ENCODE assay signal across 19 cellular contexts in the genomic region with DNA sequence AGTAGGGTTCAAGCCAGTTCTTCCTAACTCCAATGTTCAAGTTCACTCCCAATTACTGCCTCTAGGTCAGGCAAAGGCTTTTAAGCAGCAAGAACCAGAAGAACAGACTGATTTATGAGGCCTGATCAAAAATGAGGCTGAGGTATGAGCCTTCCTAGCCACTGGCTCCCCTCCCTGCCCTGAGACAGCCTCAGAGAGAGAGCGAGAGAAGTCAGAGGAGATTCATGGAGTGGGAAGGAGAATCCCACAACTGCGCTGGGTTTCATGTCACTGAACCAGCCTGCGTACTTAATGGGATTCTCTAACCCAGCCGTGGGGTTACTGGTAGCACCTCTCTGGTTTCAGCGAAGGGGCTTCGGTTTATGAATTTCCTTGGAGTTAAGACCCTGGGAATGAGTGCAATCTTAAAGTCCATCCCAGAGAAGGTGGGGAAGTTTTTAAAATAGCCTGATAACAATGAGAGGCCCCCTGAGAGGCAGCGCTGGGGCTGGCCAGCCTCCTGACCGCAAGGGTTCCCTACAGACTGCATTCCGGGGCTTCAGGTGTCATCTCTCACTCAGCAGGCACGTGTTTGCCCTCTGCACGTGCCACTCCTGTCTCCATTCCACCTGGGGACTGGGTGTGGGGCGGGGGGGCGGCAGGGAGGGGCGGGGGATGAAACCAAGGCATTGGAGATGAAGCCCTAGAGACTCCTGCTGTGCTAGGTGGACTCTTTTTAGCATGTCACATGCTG. TPM values are rescaled to one million over a fixed set of nuclear protein-coding genes. Genes with fewer than 3 reads are reported as not detected.
DNase-seq lines count a peak whose midpoint lies in the region; ATAC-seq and TF ChIP-seq lines count a peak whose summit lies in the region.
"Had no signal": no experiment of that assay in that cellular context is flagged by ENCODE, and none has a peak within 500 bp of the region (broad histone marks: within the 10 kb centered on the region; RNA-seq: fewer than 3 reads in every experiment).

No MANE protein-coding gene starts in this region.

- H3K9me1 ChIP-seq in IMR-90 (ENCODE audit: insufficient read depth, low read length) = peaks cover 21% of the 10 kb centered on the region

- H3K27ac ChIP-seq in IMR-90 (ENCODE audit: insufficient read depth, low read length) (peak overlapping the region; percentile 8; the same call in 1 of the 2 replicates), mesenchymal stem cell (ENCODE audit: low read length, poor library complexity, severe bottlenecking) (no peak overlapping the region)
- H3K27ac ChIP-seq in CD4-positive, alpha-beta T cell (ENCODE audit: low read depth, low read length) = no peak overlapping the region
- H3K27ac ChIP-seq: parathyroid adenoma, uterus had no signal

- no peak for TF ChIP-seq RAD21 in IMR-90 (IDR thresholded peaks at IDR 0.05; ENCODE audit: low read length)

- H3K56ac ChIP-seq in IMR-90 (ENCODE audit: extremely low read depth, insufficient read depth, low read length) = no peak overlapping the region; the same call in 1 of the 2 replicates

- H4K20me1 ChIP-seq in IMR-90 (ENCODE audit: insufficient read depth, low read length) = no peaks in the 10 kb centered on the region

- H3K4ac ChIP-seq in IMR-90 (ENCODE audit: low read depth, low read length) = peak overlapping the region; percentile 69
- no peak overlapping the region for H3K4ac ChIP-seq in mesenchymal stem cell (ENCODE audit: low read depth in 1 of 2, low read length in 2 of 2)

- no peaks in the 10 kb centered on the region for H3K9me3 Mint-ChIP-seq in Caco-2 (ENCODE audit: unreplicated experiment)
- H3K9me3 Mint-ChIP-seq in CD4-positive, alpha-beta T cell = no peaks in the 10 kb centered on the region
- no peaks in the 10 kb centered on the region for H3K9me3 Mint-ChIP-seq in activated T-helper 1 cell treated with anti-CD3 and anti-CD28 coated beads, Interleukin-12 subunit alpha, Interleukin-12 subunit beta, Interleukin-2, Interleukin-4 antibody, amounts not matched to agents 30 ng/mL and 10 ng/mL and 1 ng/mL, durations not matched to agents 14 hours and 24 hours and 36 hours
- H3K9me3 Mint-ChIP-seq in activated naive CD4-positive, alpha-beta T cell treated with anti-CD3 and anti-CD28 coated beads for 36 hours = no peaks in the 10 kb centered on the region
- H3K9me3 Mint-ChIP-seq: activated CD4-positive, alpha-beta memory T cell treated with anti-CD3 and anti-CD28 coated beads, Interleukin-2, amount 10 ng/mL, durations not matched to agents 7 days and 5 days; dendritic cell treated with granulocyte-macrophage colony-stimulating factor and Interleukin-4, amounts not matched to agents 40 ng/mL and 50 ng/mL, for 4 days had no signal

- CTCF ChIA-PET in Caco-2 (lab: Charles Lee) (no interaction called here), IMR-90 (lab: Yijun Ruan, JAX) (no interaction called here)
- CTCF ChIA-PET in CD4-positive, alpha-beta T cell (lab: Charles Lee) = no interaction called here
- CTCF ChIA-PET in activated naive CD4-positive, alpha-beta T cell treated with anti-CD3 and anti-CD28 coated beads for 36 hours (lab: Charles Lee) = interaction anchor here (0.6 kb wide), 1 partner anchor 11 kb away, joined by 4 read pairs; no protein-coding TSS in a partner anchor

- ATAC-seq in IMR-90 (ENCODE audit: low read depth) = 0 out of 2 replicates have a peak, but pooled peaks have one; percentile 7
- ATAC-seq in CD4-positive, alpha-beta T cell (ENCODE audit: poor library complexity) = no peak
- ATAC-seq: T-helper 17 cell had no signal

- H3K14ac ChIP-seq in IMR-90 (replicated peaks; ENCODE audit: low read depth, low read length) (peak overlapping the region; percentile 8), mesenchymal stem cell (ENCODE audit: low read length in 2 of 2) (peak overlapping the region in 1 of 2 experiments; percentile 77)

- H2BK120ac ChIP-seq in IMR-90 (ENCODE audit: low read depth, low read length) (peak overlapping the region; percentile 70), mesenchymal stem cell (ENCODE audit: low read depth, low read length) (no peak overlapping the region)

- POLR2A ChIA-PET in Caco-2 (lab: Charles Lee) (interaction anchor here (2.0 kb wide), 1 partner anchor 13 kb away, joined by 7 read pairs; no protein-coding TSS in a partner anchor), IMR-90 (lab: Charles Lee; ENCODE audit: unreplicated experiment) (no interaction called here)
- POLR2A ChIA-PET in CD4-positive, alpha-beta T cell (lab: Charles Lee) = no interaction called here

- H2BK5ac ChIP-seq in IMR-90 (ENCODE audit: low read depth, low read length, poor library complexity, severe bottlenecking) = peak overlapping the region; percentile 36
- H2BK5ac ChIP-seq in mesenchymal stem cell (ENCODE audit: low read depth, low read length, poor library complexity, severe bottlenecking) = no peak overlapping the region

- H2BK20ac ChIP-seq in IMR-90 (ENCODE audit: low read depth, low read length) = peak overlapping the region; percentile 92

- H3K79me1 ChIP-seq in IMR-90 (ENCODE audit: low read depth in 1 of 2, low read length in 2 of 2) (peaks cover 15 to 25% of the 10 kb centered on the region in 2 experiments; a peak in 3 of 4 replicates), mesenchymal stem cell (replicated peaks; ENCODE audit: low read length, poor library complexity, severe bottlenecking) (no peaks in the 10 kb centered on the region)

- peak overlapping the region; percentile 9 for H2AFZ ChIP-seq in IMR-90 (replicated peaks; ENCODE audit: low read length, poor library complexity)
- no peak overlapping the region for H2AFZ ChIP-seq in mesenchymal stem cell (ENCODE audit: low read depth, low read length)
- H2AFZ ChIP-seq: parathyroid adenoma had no signal

- H3K4me1 ChIP-seq in Caco-2 (peaks cover 70% of the 10 kb centered on the region), IMR-90 (ENCODE audit: control insufficient read depth, insufficient read depth, low read length) (peaks cover 19% of the 10 kb centered on the region), mesenchymal stem cell (ENCODE audit: control insufficient read depth, insufficient read depth, low read depth, low read length) (peaks cover 17% of the 10 kb centered on the region), HAP-1 (peaks cover 5% of the 10 kb centered on the region)
- H3K4me1 ChIP-seq: parathyroid adenoma, uterus had no signal

- TSS peak; percentile 18 for BruUV-seq in Caco-2 (replicated peaks; lab: Mats Ljungman, UMichigan)
- BruUV-seq in IMR-90 (replicated peaks; lab: Mats Ljungman, UMichigan) = no TSS peak

- 60% methylated on average over 3 of the region's 14 CpGs; no CpG with 5 or more reads in 1 of the 2 experiments for WGBS in IMR-90 (ENCODE audit: extremely low coverage in 2 of 2, insufficient read length in 1 of 2), 2 experiments
- WGBS in mesenchymal stem cell = 62% methylated on average over 10 of the region's 14 CpGs

- peak overlapping the region; percentile 85 for H4K5ac ChIP-seq in IMR-90 (ENCODE audit: low read depth, low read length)

- H3K23ac ChIP-seq in IMR-90 (ENCODE audit: low read depth, low read length) (peak overlapping the region; percentile 79), mesenchymal stem cell (ENCODE audit: low read length in 2 of 2) (no peak overlapping the region)

- peak overlapping the region; percentile 44 to 61 for H4K8ac ChIP-seq in IMR-90 (ENCODE audit: low read depth in 2 of 2, low read length in 2 of 2)
- peak overlapping the region; percentile 45 for H4K8ac ChIP-seq in mesenchymal stem cell (ENCODE audit: low read length)

- H3K18ac ChIP-seq in IMR-90 (ENCODE audit: low read depth, low read length) = peak overlapping the region; percentile 36
- peak overlapping the region; percentile 23 to 44 for H3K18ac ChIP-seq in mesenchymal stem cell (ENCODE audit: low read depth in 1 of 2, low read length in 2 of 2)

- peak overlapping the region; percentile 26 for H3K4me3 Mint-ChIP-seq in Caco-2 (ENCODE audit: unreplicated experiment)
- H3K4me3 Mint-ChIP-seq in CD4-positive, alpha-beta T cell = no peak overlapping the region
- H3K4me3 Mint-ChIP-seq in activated T-helper 1 cell treated with anti-CD3 and anti-CD28 coated beads, Interleukin-12 subunit alpha, Interleukin-12 subunit beta, Interleukin-2, Interleukin-4 antibody, amounts not matched to agents 30 ng/mL and 10 ng/mL and 1 ng/mL, durations not matched to agents 14 hours and 24 hours and 36 hours = no peak overlapping the region
- no peak overlapping the region for H3K4me3 Mint-ChIP-seq in activated naive CD4-positive, alpha-beta T cell treated with anti-CD3 and anti-CD28 coated beads for 36 hours
- H3K4me3 Mint-ChIP-seq: activated CD4-positive, alpha-beta memory T cell treated with anti-CD3 and anti-CD28 coated beads, Interleukin-2, amount 10 ng/mL, durations not matched to agents 7 days and 5 days; activated naive CD8-positive, alpha-beta T cell; dendritic cell treated with granulocyte-macrophage colony-stimulating factor and Interleukin-4, amounts not matched to agents 40 ng/mL and 50 ng/mL, for 4 days; T-helper 17 cell had no signal

- in situ Hi-C loops in IMR-90 (cut with MboI; ENCODE audit: low sequenced_read_pairs) = loop anchor here (10.0 kb wide), 1 partner anchor 50 kb away; no protein-coding TSS in a partner anchor
- in situ Hi-C loops in HAP-1 (cut with MboI; ENCODE audit: low sequenced_read_pairs) = no loop called here

- no peaks in the 10 kb centered on the region for H3K9me3 ChIP-seq in Caco-2
- no peaks in the 10 kb centered on the region for H3K9me3 ChIP-seq in IMR-90 (ENCODE audit: control insufficient read depth, insufficient read depth, low read length)
- no peaks in the 10 kb centered on the region for H3K9me3 ChIP-seq in mesenchymal stem cell (ENCODE audit: control insufficient read depth, low read length)
- H3K9me3 ChIP-seq in CD4-positive, alpha-beta T cell (ENCODE audit: control insufficient read depth, low read length) = no peaks in the 10 kb centered on the region
- no peaks in the 10 kb centered on the region for H3K9me3 ChIP-seq in HAP-1
- H3K9me3 ChIP-seq: uterus had no signal

- H3K4me2 ChIP-seq in IMR-90 (ENCODE audit: low read depth, low read length) (no peak overlapping the region), mesenchymal stem cell (ENCODE audit: low read length, poor library complexity, severe bottlenecking) (no peak overlapping the region)

- no peak overlapping the region for H2AK9ac ChIP-seq in IMR-90 (replicated peaks; ENCODE audit: low read depth, low read length, poor library complexity)

- H3K27ac Mint-ChIP-seq in Caco-2 (ENCODE audit: unreplicated experiment) = peak overlapping the region; percentile 88
- H3K27ac Mint-ChIP-seq in CD4-positive, alpha-beta T cell = no peak overlapping the region
- H3K27ac Mint-ChIP-seq in activated T-helper 1 cell treated with anti-CD3 and anti-CD28 coated beads, Interleukin-12 subunit alpha, Interleukin-12 subunit beta, Interleukin-2, Interleukin-4 antibody, amounts not matched to agents 30 ng/mL and 10 ng/mL and 1 ng/mL, durations not matched to agents 14 hours and 24 hours and 36 hours = no peak overlapping the region
- H3K27ac Mint-ChIP-seq in activated naive CD4-positive, alpha-beta T cell treated with anti-CD3 and anti-CD28 coated beads for 36 hours = no peak overlapping the region
- H3K27ac Mint-ChIP-seq: activated CD4-positive, alpha-beta memory T cell treated with anti-CD3 and anti-CD28 coated beads, Interleukin-2, amount 10 ng/mL, durations not matched to agents 7 days and 5 days; activated naive CD8-positive, alpha-beta T cell; dendritic cell treated with granulocyte-macrophage colony-stimulating factor and Interleukin-4, amounts not matched to agents 40 ng/mL and 50 ng/mL, for 4 days; T-helper 17 cell had no signal

- H2BK12ac ChIP-seq in mesenchymal stem cell (ENCODE audit: low read length in 2 of 2) = peak overlapping the region; percentile 17 to 45

- no peaks in the 10 kb centered on the region for H3K27me3 Mint-ChIP-seq in Caco-2 (ENCODE audit: insufficient read depth, unreplicated experiment)
- peaks cover 6% of the 10 kb centered on the region for H3K27me3 Mint-ChIP-seq in CD4-positive, alpha-beta T cell
- peaks cover 19% of the 10 kb centered on the region for H3K27me3 Mint-ChIP-seq in activated T-helper 1 cell treated with anti-CD3 and anti-CD28 coated beads, Interleukin-12 subunit alpha, Interleukin-12 subunit beta, Interleukin-2, Interleukin-4 antibody, amounts not matched to agents 30 ng/mL and 10 ng/mL and 1 ng/mL, durations not matched to agents 14 hours and 24 hours and 36 hours (ENCODE audit: insufficient read depth)
- peaks cover 2% of the 10 kb centered on the region for H3K27me3 Mint-ChIP-seq in activated naive CD4-positive, alpha-beta T cell treated with anti-CD3 and anti-CD28 coated beads for 36 hours (ENCODE audit: low read depth)

- H3K4me3 ChIP-seq in Caco-2 (ENCODE audit: low read depth, low read length) = no peak overlapping the region
- H3K4me3 ChIP-seq in IMR-90 (ENCODE audit: insufficient read depth, low read depth, low read length) = no peak overlapping the region
- no peak overlapping the region for H3K4me3 ChIP-seq in mesenchymal stem cell (ENCODE audit: insufficient read depth in 1 of 2, low read depth in 1 of 2, low read length in 2 of 2)
- no peak overlapping the region for H3K4me3 ChIP-seq in HAP-1
- H3K4me3 ChIP-seq: uterus had no signal

- no peak for TF ChIP-seq CTCF in Caco-2 (IDR thresholded peaks at IDR 0.05; ENCODE audit: insufficient read depth in 1 of 2, low read depth in 1 of 2, low read length in 1 of 2, severe bottlenecking in 1 of 2, unreplicated experiment in 1 of 2)
- no peak for TF ChIP-seq CTCF in IMR-90 (conservative IDR thresholded peaks at IDR 0.05; ENCODE audit: low read depth, low read length)
- no peak for TF ChIP-seq CTCF in CD4-positive, alpha-beta T cell (IDR thresholded peaks at IDR 0.05)

- no peaks in the 10 kb centered on the region for H3K27me3 ChIP-seq in Caco-2 (replicated peaks; ENCODE audit: control insufficient read depth, insufficient read depth, low read length)
- no peaks in the 10 kb centered on the region for H3K27me3 ChIP-seq in IMR-90 (ENCODE audit: control insufficient read depth, insufficient read depth, low read length)
- no peaks in the 10 kb centered on the region for H3K27me3 ChIP-seq in mesenchymal stem cell (ENCODE audit: control insufficient read depth in 1 of 2, insufficient read depth in 1 of 2, low read length in 2 of 2)
- peaks cover 5% of the 10 kb centered on the region for H3K27me3 ChIP-seq in CD4-positive, alpha-beta T cell (ENCODE audit: control insufficient read depth, insufficient read depth, low read length)
- H3K27me3 ChIP-seq in HAP-1 (ENCODE audit: low read depth) = no peaks in the 10 kb centered on the region
- H3K27me3 ChIP-seq: uterus had no signal

- H4K91ac ChIP-seq in IMR-90 (ENCODE audit: insufficient read depth, low read depth, low read length) (peak overlapping the region; percentile 71), mesenchymal stem cell (ENCODE audit: low read length) (no peak overlapping the region)

- dilution Hi-C loops in IMR-90 (cut with HindIII; ENCODE audit: low sequenced_read_pairs, unreplicated experiment) = no loop called here

- intact Hi-C loops in Caco-2 (cut with micrococcal nuclease; ENCODE audit: unreplicated experiment) (no loop called here), IMR-90 (cut with micrococcal nuclease) (no loop called here)
- intact Hi-C loops in CD4-positive, alpha-beta T cell (cut with DNase I, micrococcal nuclease) = no loop called here
- intact Hi-C loops in activated T-helper 1 cell treated with anti-CD3 and anti-CD28 coated beads, Interleukin-12 subunit alpha, Interleukin-12 subunit beta, Interleukin-2, Interleukin-4 antibody, amounts not matched to agents 30 ng/mL and 10 ng/mL and 1 ng/mL, durations not matched to agents 14 hours and 24 hours and 36 hours (cut with micrococcal nuclease) = no loop called here
- intact Hi-C loops in activated naive CD4-positive, alpha-beta T cell treated with anti-CD3 and anti-CD28 coated beads for 36 hours (cut with micrococcal nuclease) = no loop called here

- peak overlapping the region; percentile 72 for H2BK15ac ChIP-seq in IMR-90 (ENCODE audit: low read depth, low read length)
- no peak overlapping the region for H2BK15ac ChIP-seq in mesenchymal stem cell (ENCODE audit: low read depth, poor library complexity, severe bottlenecking)

- H3K9ac ChIP-seq in IMR-90 (ENCODE audit: low read depth, low read length) = peak overlapping the region; percentile 13; the same call in 1 of the 2 replicates
- H3K9ac ChIP-seq in mesenchymal stem cell (ENCODE audit: low read length) = no peak overlapping the region
- H3K9ac ChIP-seq: parathyroid adenoma had no signal

- H3K36me3 ChIP-seq in Caco-2 (ENCODE audit: control insufficient read depth, insufficient read depth, low read length) (no peaks in the 10 kb centered on the region), IMR-90 (ENCODE audit: control insufficient read depth, insufficient read depth, low read length) (no peaks in the 10 kb centered on the region), mesenchymal stem cell (ENCODE audit: control insufficient read depth in 1 of 2, insufficient read depth in 2 of 2, low read depth in 1 of 2, low read length in 2 of 2) (no peaks in the 10 kb centered on the region), HAP-1 (replicated peaks) (no peaks in the 10 kb centered on the region)
- H3K36me3 ChIP-seq: uterus had no signal

- H3K4me1 Mint-ChIP-seq in Caco-2 (ENCODE audit: low read depth, unreplicated experiment) = peaks cover 86% of the 10 kb centered on the region
- peaks cover 12% of the 10 kb centered on the region for H3K4me1 Mint-ChIP-seq in CD4-positive, alpha-beta T cell (ENCODE audit: low read depth)
- peaks cover 17% of the 10 kb centered on the region for H3K4me1 Mint-ChIP-seq in activated T-helper 1 cell treated with anti-CD3 and anti-CD28 coated beads, Interleukin-12 subunit alpha, Interleukin-12 subunit beta, Interleukin-2, Interleukin-4 antibody, amounts not matched to agents 30 ng/mL and 10 ng/mL and 1 ng/mL, durations not matched to agents 14 hours and 24 hours and 36 hours (ENCODE audit: low read depth)
- H3K4me1 Mint-ChIP-seq in activated naive CD4-positive, alpha-beta T cell treated with anti-CD3 and anti-CD28 coated beads for 36 hours (ENCODE audit: low read depth) = peaks cover 9% of the 10 kb centered on the region

- peaks cover 19% of the 10 kb centered on the region for H3K36me3 Mint-ChIP-seq in Caco-2 (ENCODE audit: insufficient read depth, unreplicated experiment)
- H3K36me3 Mint-ChIP-seq in CD4-positive, alpha-beta T cell (ENCODE audit: low read depth) = no peaks in the 10 kb centered on the region
- H3K36me3 Mint-ChIP-seq in activated T-helper 1 cell treated with anti-CD3 and anti-CD28 coated beads, Interleukin-12 subunit alpha, Interleukin-12 subunit beta, Interleukin-2, Interleukin-4 antibody, amounts not matched to agents 30 ng/mL and 10 ng/mL and 1 ng/mL, durations not matched to agents 14 hours and 24 hours and 36 hours (ENCODE audit: low read depth) = peaks cover 4% of the 10 kb centered on the region
- no peaks in the 10 kb centered on the region for H3K36me3 Mint-ChIP-seq in activated naive CD4-positive, alpha-beta T cell treated with anti-CD3 and anti-CD28 coated beads for 36 hours (ENCODE audit: low read depth)
- H3K36me3 Mint-ChIP-seq: activated naive CD8-positive, alpha-beta T cell had no signal

- H2AK5ac ChIP-seq in IMR-90 (ENCODE audit: low read depth, low read length) (peak overlapping the region; percentile 96), mesenchymal stem cell (ENCODE audit: low read length, severe bottlenecking) (peak overlapping the region; percentile 53)

- peak; percentile 88 to 95 for DNase-seq in Caco-2
- DNase-seq in IMR-90 = no peak
- DNase-seq in SW480 (ENCODE audit: low spot score) = peak; percentile 96
- DNase-seq in mesenchymal stem cell = no peak
- DNase-seq in CD4-positive, alpha-beta T cell = no peak
- DNase-seq in HAP-1 (ENCODE audit: low spot score in 2 of 2) = no peak
- no peak for DNase-seq in activated T-helper 1 cell treated with anti-CD3 and anti-CD28 coated beads, Interleukin-12 subunit alpha, Interleukin-12 subunit beta, Interleukin-2, Interleukin-4 antibody, amounts not matched to agents 30 ng/mL and 10 ng/mL and 1 ng/mL, durations not matched to agents 14 hours and 24 hours and 36 hours (ENCODE audit: low spot score)
- no peak for DNase-seq in activated naive CD4-positive, alpha-beta T cell treated with anti-CD3 and anti-CD28 coated beads for 36 hours
- DNase-seq: activated CD4-positive, alpha-beta memory T cell treated with anti-CD3 and anti-CD28 coated beads, Interleukin-2, amount 10 ng/mL, durations not matched to agents 7 days and 5 days; activated T-cell treated with anti-CD3 and anti-CD28 coated beads, Interleukin-2, amount 50 U/mL, for 1 hour; HCEC 1CT; NCI-H1105; NCI-H446; SIG-M5; T-helper 17 cell; uterus had no signal

- no peak for TF ChIP-seq POLR2A in IMR-90 (IDR thresholded peaks at IDR 0.05; ENCODE audit: low read depth, low read length)

RNA-seq across cellular contexts. Expression of gene GPRC5A, which starts 6.1 kb away (rescaled TPM):
- total RNA-seq in Caco-2 (2022) (73.9 and 99.7 TPM in 2 replicates), IMR-90 (2012; rRNA removed) (49.6 and 49.7 TPM in 2 replicates)
- polyA plus RNA-seq in IMR-90 (2012; rRNA removed) = 193 and 201 TPM in 2 replicates
- polyA plus RNA-seq in IMR-90 (2012; cell fraction: cytosol; rRNA removed) = 70.1 and 182 TPM in 2 replicates
- polyA plus RNA-seq in IMR-90 (2012; cell fraction: nucleus; rRNA removed; ENCODE audit: low replicate concordance) = 125 and 230 TPM in 2 replicates
- 18.3 TPM for polyA plus RNA-seq in mesenchymal stem cell (2013, experiment 1 of 2)
- 18.0 TPM for polyA plus RNA-seq in mesenchymal stem cell (2013, experiment 2 of 2)
- under 1 TPM; 0.14 to 0.47 TPM for total RNA-seq in CD4-positive, alpha-beta T cell
- total RNA-seq in activated T-helper 1 cell treated with anti-CD3 and anti-CD28 coated beads, Interleukin-12 subunit alpha, Interleukin-12 subunit beta, Interleukin-2, Interleukin-4 antibody, amounts not matched to agents 30 ng/mL and 10 ng/mL and 1 ng/mL, durations not matched to agents 14 hours and 24 hours and 36 hours = not detected in 2 replicates
- under 1 TPM; 0.24 to 0.64 TPM for total RNA-seq in activated naive CD4-positive, alpha-beta T cell treated with anti-CD3 and anti-CD28 coated beads for 36 hours

Comparison
In these comparisons a context has a peak if more than half of its experiments do, and no peak if none do; other contexts are left out.
1. DNase-seq: peak in Caco-2 (2 of 2) and SW480 (single experiment); none in IMR-90 (single experiment), mesenchymal stem cell (single experiment), CD4-positive, alpha-beta T cell (0 of 10), HAP-1 (0 of 2), activated T-helper 1 cell treated with anti-CD3 and anti-CD28 coated beads, Interleukin-12 subunit alpha, Interleukin-12 subunit beta, Interleukin-2, Interleukin-4 antibody, amounts not matched to agents 30 ng/mL and 10 ng/mL and 1 ng/mL, durations not matched to agents 14 hours and 24 hours and 36 hours (single experiment) and activated naive CD4-positive, alpha-beta T cell treated with anti-CD3 and anti-CD28 coated beads for 36 hours (single experiment).
2. RNA of gene GPRC5A, which starts 6.1 kb away (total RNA-seq): 73.9 to 99.7 TPM in Caco-2 and 49.6 to 49.7 TPM in IMR-90; 0.24 to 0.64 TPM in activated naive CD4-positive, alpha-beta T cell treated with anti-CD3 and anti-CD28 coated beads for 36 hours, 0.14 to 0.47 TPM in CD4-positive, alpha-beta T cell and not detected in activated T-helper 1 cell treated with anti-CD3 and anti-CD28 coated beads, Interleukin-12 subunit alpha, Interleukin-12 subunit beta, Interleukin-2, Interleukin-4 antibody, amounts not matched to agents 30 ng/mL and 10 ng/mL and 1 ng/mL, durations not matched to agents 14 hours and 24 hours and 36 hours; every median in the first group is over 10 times any median in the second.